Comparison of ENCODE assay signal across 18 cellular contexts in genomic region chr6:152310371-152310954, GRCh38.
DNase-seq lines count a peak whose midpoint lies in the region; ATAC-seq and TF ChIP-seq lines count a peak whose summit lies in the region.
"Had no signal": no experiment of that assay in that cellular context is flagged by ENCODE, and none has a peak within 500 bp of the region (broad histone marks: within the 10 kb centered on the region; RNA-seq: fewer than 3 reads in every experiment).

No MANE protein-coding gene starts in this region.

- H2AFZ ChIP-seq in DND-41 (ENCODE audit: low read depth, low read length), result no peak overlapping the region; the same call in 1 of the 2 replicates
- H2AFZ ChIP-seq in neuronal stem cell (ENCODE audit: low read length), result no peak overlapping the region
- H2AFZ ChIP-seq: GM23338 had no signal

- H3K9ac ChIP-seq in DND-41 (ENCODE audit: low read depth, low read length) (no peak overlapping the region), neuronal stem cell (ENCODE audit: low read depth, low read length, poor library complexity) (no peak overlapping the region)

- H3K9me3 ChIP-seq in DND-41 (ENCODE audit: insufficient read depth, low read length, severe bottlenecking) (no peaks in the 10 kb centered on the region), T-helper 17 cell (ENCODE audit: control insufficient read depth, low read length, poor library complexity, severe bottlenecking) (no peaks in the 10 kb centered on the region), neuronal stem cell (replicated peaks in 1 of 2; ENCODE audit: control insufficient read depth in 2 of 2, insufficient read depth in 1 of 2, low read depth in 1 of 2, low read length in 2 of 2) (no peaks in the 10 kb centered on the region)
- H3K9me3 ChIP-seq: Peyer's patch had no signal

- H3K36me3 Mint-ChIP-seq in T-helper 17 cell (ENCODE audit: low read depth), result no peaks in the 10 kb centered on the region
- no peaks in the 10 kb centered on the region for H3K36me3 Mint-ChIP-seq in naive thymus-derived CD8-positive, alpha-beta T cell

- no peaks in the 10 kb centered on the region for H3K27me3 Mint-ChIP-seq in T-helper 17 cell
- no peaks in the 10 kb centered on the region for H3K27me3 Mint-ChIP-seq in naive thymus-derived CD8-positive, alpha-beta T cell

- H2AK5ac ChIP-seq in neuronal stem cell (ENCODE audit: low read depth, low read length), result no peak overlapping the region

- DNase-seq in stimulated activated CD4-positive, alpha-beta T cell treated with anti-CD3 and anti-CD28 coated beads, Interleukin-2, amount 100 ng/mL, for 4 hours (ENCODE audit: low read depth), result peak; percentile 3
- no peak for DNase-seq in stimulated activated CD4-positive, alpha-beta T cell treated with anti-CD3 and anti-CD28 coated beads, Interleukin-2, amount 100 ng/mL, for 48 hours
- DNase-seq in DND-41 (peak; percentile 9), T-helper 17 cell (no peak), NCI-H1930 (lab: John Stamatoyannopoulos, UW) (no peak), neuronal stem cell (ENCODE audit: low spot score) (no peak), SIG-M5 (lab: John Stamatoyannopoulos, UW) (no peak)
- DNase-seq in naive thymus-derived CD8-positive, alpha-beta T cell, result peak in 6 of 10 donors; percentile 5 to 69 (median 50)
- DNase-seq: ACHN; C1 segment of cervical spinal cord; DMS153; GF-D8; NCI-H1105; NK-92 treated with Interleukin-12 subunit alpha and Interleukin-12 subunit beta, amount 100 ng/mL, for 24 hours had no signal

- no peak overlapping the region for H3K27ac ChIP-seq in DND-41 (ENCODE audit: low read length)
- no peak overlapping the region for H3K27ac ChIP-seq in neuronal stem cell (replicated peaks; ENCODE audit: low read length)
- H3K27ac ChIP-seq: Peyer's patch had no signal

- H3K79me1 ChIP-seq in neuronal stem cell (ENCODE audit: low read depth, low read length), result no peaks in the 10 kb centered on the region

- ATAC-seq in DND-41 (ENCODE audit: insufficient read depth, low read depth), result 0 out of 3 replicates have a peak, but pooled peaks have one; percentile 32
- ATAC-seq in T-helper 17 cell, result peak; percentile 57
- ATAC-seq in naive thymus-derived CD8-positive, alpha-beta T cell, result peak; percentile 49 to 65
- ATAC-seq: HCT116, K562 had no signal

- no peak overlapping the region for H2BK12ac ChIP-seq in neuronal stem cell (ENCODE audit: low read length)

- H3K79me2 ChIP-seq in DND-41 (ENCODE audit: insufficient read depth, low read length), result no peaks in the 10 kb centered on the region

- H4K8ac ChIP-seq in neuronal stem cell (ENCODE audit: low read depth, low read length), result no peak overlapping the region

- H3K4me1 ChIP-seq in DND-41 (ENCODE audit: insufficient read depth, low read length) (peaks cover 23% of the 10 kb centered on the region), neuronal stem cell (ENCODE audit: control insufficient read depth in 2 of 2, insufficient read depth in 1 of 2, low read depth in 1 of 2, low read length in 2 of 2) (peaks cover 0 to 1% of the 10 kb centered on the region in 2 donors)
- H3K4me1 ChIP-seq: Peyer's patch had no signal

- H3K9me3 Mint-ChIP-seq in naive thymus-derived CD8-positive, alpha-beta T cell, result no peaks in the 10 kb centered on the region
- H3K9me3 Mint-ChIP-seq: GM23338 had no signal

- H3K4me2 ChIP-seq in DND-41 (ENCODE audit: insufficient read depth, low read length) (no peak overlapping the region), neuronal stem cell (ENCODE audit: insufficient read depth, low read length, poor library complexity, severe bottlenecking) (no peak overlapping the region)
- H3K4me2 ChIP-seq: GM23338 had no signal

- no peak overlapping the region for H2BK5ac ChIP-seq in neuronal stem cell (ENCODE audit: low read length)

- H3K18ac ChIP-seq in neuronal stem cell (ENCODE audit: low read length), result no peak overlapping the region

- POLR2A ChIA-PET in naive thymus-derived CD8-positive, alpha-beta T cell (lab: Charles Lee), result interaction anchor here (1.5 to 1.9 kb wide), 4 partner anchors 9 to 126 kb away, joined by 6 to 19 read pairs (median 8); no protein-coding TSS in a partner anchor

- H4K91ac ChIP-seq in neuronal stem cell (ENCODE audit: low read depth, low read length, poor library complexity), result no peak overlapping the region

- no peak overlapping the region for H3K4me3 ChIP-seq in DND-41 (ENCODE audit: low read depth in 1 of 2, low read length in 2 of 2)
- no peak overlapping the region for H3K4me3 ChIP-seq in neuronal stem cell (ENCODE audit: low read length in 2 of 2)
- H3K4me3 ChIP-seq: GM23338, K562, Peyer's patch had no signal

- WGBS in neuronal stem cell (ENCODE audit: extremely low coverage in 2 of 2, insufficient read length in 2 of 2, insufficient replicate concordance in 1 of 2), 2 donors, result no CpG with 5 or more reads among the region's 7 CpGs

- H3K4ac ChIP-seq in neuronal stem cell (ENCODE audit: low read length), result no peak overlapping the region

- H2BK120ac ChIP-seq in neuronal stem cell (ENCODE audit: low read depth, low read length), result no peak overlapping the region

- H3K27ac Mint-ChIP-seq in T-helper 17 cell, result no peak overlapping the region
- peak overlapping the region in 9 of 10 donors; percentile 3 to 93 (median 86) for H3K27ac Mint-ChIP-seq in naive thymus-derived CD8-positive, alpha-beta T cell
- H3K27ac Mint-ChIP-seq: GM23338 had no signal

- H3K4me3 Mint-ChIP-seq in T-helper 17 cell, result peak overlapping the region; percentile 62
- H3K4me3 Mint-ChIP-seq in naive thymus-derived CD8-positive, alpha-beta T cell, result peak overlapping the region; percentile 56 to 87 (median 80)
- H3K4me3 Mint-ChIP-seq: GM23338 had no signal

- no peak overlapping the region for H3K23ac ChIP-seq in neuronal stem cell (ENCODE audit: low read depth, low read length, poor library complexity)

- no peaks in the 10 kb centered on the region for H4K20me1 ChIP-seq in DND-41 (ENCODE audit: insufficient read depth, low read length)

- H3K14ac ChIP-seq in neuronal stem cell (ENCODE audit: low read length), result no peak overlapping the region

- H3K4me1 Mint-ChIP-seq in T-helper 17 cell, result peaks cover 19% of the 10 kb centered on the region
- H3K4me1 Mint-ChIP-seq in naive thymus-derived CD8-positive, alpha-beta T cell, result peaks cover 20 to 39% (median 32%) of the 10 kb centered on the region in 4 donors

- no peak overlapping the region for H2BK15ac ChIP-seq in neuronal stem cell (ENCODE audit: low read length)

- no peak for TF ChIP-seq CTCF in DND-41 (IDR thresholded peaks at IDR 0.05; ENCODE audit: borderline replicate concordance, extremely low read depth, low read length, poor library complexity, severe bottlenecking)

- no peaks in the 10 kb centered on the region for H3K36me3 ChIP-seq in DND-41 (ENCODE audit: insufficient read depth, low read length)
- no peaks in the 10 kb centered on the region for H3K36me3 ChIP-seq in neuronal stem cell (replicated peaks in 1 of 2; ENCODE audit: control insufficient read depth in 2 of 2, insufficient read depth in 2 of 2, low read length in 2 of 2)

- H3K27me3 ChIP-seq in DND-41 (ENCODE audit: insufficient read depth, low read length, poor library complexity) (no peaks in the 10 kb centered on the region), neuronal stem cell (ENCODE audit: control insufficient read depth in 3 of 3, insufficient read depth in 3 of 3, low read depth in 1 of 3, low read length in 3 of 3) (no peaks in the 10 kb centered on the region)
- H3K27me3 ChIP-seq: Peyer's patch had no signal

Comparison
In these comparisons a context has a peak if more than half of its experiments do, and no peak if none do; other contexts are left out.
1. DNase-seq: peak in stimulated activated CD4-positive, alpha-beta T cell treated with anti-CD3 and anti-CD28 coated beads, Interleukin-2, amount 100 ng/mL, for 4 hours (single experiment), DND-41 (single experiment) and naive thymus-derived CD8-positive, alpha-beta T cell (6 of 10); none in stimulated activated CD4-positive, alpha-beta T cell treated with anti-CD3 and anti-CD28 coated beads, Interleukin-2, amount 100 ng/mL, for 48 hours (0 of 2), T-helper 17 cell (0 of 3), NCI-H1930 (0 of 2), neuronal stem cell (single experiment) and SIG-M5 (single experiment).
2. Peak in every context shown above with its lines, with median percentiles within 50 percentile points of each other: ATAC-seq.